8 cellular contexts compared by ENCODE assay signal in genomic region chr9:21392270-21392669, GRCh38. TPM values are rescaled to one million over a fixed set of nuclear protein-coding genes. Genes with fewer than 3 reads are reported as not detected.
A peak's percentile ranks its signal among the peaks of the same experiment; 100 is the strongest.
DNase-seq lines count a peak whose midpoint lies in the region; ATAC-seq and TF ChIP-seq lines count a peak whose summit lies in the region.

No MANE protein-coding gene starts in this region.

- DNase-seq in progenitor cell of endocrine pancreas (ENCODE audit: low spot score, unreplicated experiment), result no peak
- DNase-seq in GDM1 (lab: John Stamatoyannopoulos, UW), result no peak
- DNase-seq in NCI-H524 treated with DMSO at 0.1 percent for 48 hours (lab: John Stamatoyannopoulos, UW), result no peak
- no peak for DNase-seq in activated effector memory CD4-positive, alpha-beta T cell treated with anti-CD3 and anti-CD28 coated beads, Interleukin-2, amount 50 U/mL, for 16 hours

- no peaks in the 10 kb centered on the region for H3K9me3 Mint-ChIP-seq in activated T-helper 17 cell treated with anti-CD3 and anti-CD28 coated beads, Interleukin-2, amount 50 U/mL, for 72 hours
- H3K9me3 Mint-ChIP-seq in progenitor cell of endocrine pancreas (ENCODE audit: low read depth), result no peaks in the 10 kb centered on the region

- peak; percentile 83 for ATAC-seq in GM19395 (IDR thresholded peaks at IDR 0.05; ENCODE audit: unreplicated experiment)
- peak; percentile 93 for ATAC-seq in HG03342 (IDR thresholded peaks at IDR 0.05; ENCODE audit: unreplicated experiment)
- peak; percentile 28 for ATAC-seq in activated T-helper 17 cell treated with anti-CD3 and anti-CD28 coated beads, Interleukin-2, amount 50 U/mL, for 72 hours (replicated peaks)

- no peaks in the 10 kb centered on the region for H3K9me2 ChIP-seq in DOHH2 (replicated peaks; ENCODE audit: control insufficient read depth, low read length)

- peaks cover 49% of the 10 kb centered on the region for H3K27me3 ChIP-seq in DOHH2 (ENCODE audit: control insufficient read depth, low read length)

- H3K27ac ChIP-seq in DOHH2 (ENCODE audit: low read depth, low read length), result no peak overlapping the region

- H3K4me1 ChIP-seq in DOHH2 (ENCODE audit: control insufficient read depth, low read length), result peaks cover 5% of the 10 kb centered on the region; the same call in 1 of the 2 replicates

- H3K36me3 Mint-ChIP-seq in activated T-helper 17 cell treated with anti-CD3 and anti-CD28 coated beads, Interleukin-2, amount 50 U/mL, for 72 hours (ENCODE audit: low read depth), result no peaks in the 10 kb centered on the region
- no peaks in the 10 kb centered on the region for H3K36me3 Mint-ChIP-seq in progenitor cell of endocrine pancreas (ENCODE audit: insufficient read depth)

- H3K27ac Mint-ChIP-seq in activated T-helper 17 cell treated with anti-CD3 and anti-CD28 coated beads, Interleukin-2, amount 50 U/mL, for 72 hours, result no peak overlapping the region
- no peak overlapping the region for H3K27ac Mint-ChIP-seq in progenitor cell of endocrine pancreas

- TF ChIP-seq CTCF in DOHH2 (IDR thresholded peaks at IDR 0.05; ENCODE audit: low read depth, low read length, poor library complexity, severe bottlenecking), result peak; percentile 33
- peak; percentile 51 for TF ChIP-seq CTCF in progenitor cell of endocrine pancreas (IDR thresholded peaks at IDR 0.05; ENCODE audit: unreplicated experiment)

- H3K9me3 ChIP-seq in DOHH2 (ENCODE audit: control insufficient read depth, insufficient read depth, low read length), result no peaks in the 10 kb centered on the region

- H3K4me3 Mint-ChIP-seq in activated T-helper 17 cell treated with anti-CD3 and anti-CD28 coated beads, Interleukin-2, amount 50 U/mL, for 72 hours, result no peak overlapping the region
- no peak overlapping the region for H3K4me3 Mint-ChIP-seq in progenitor cell of endocrine pancreas (ENCODE audit: low read depth)

- H3K27me3 Mint-ChIP-seq in activated T-helper 17 cell treated with anti-CD3 and anti-CD28 coated beads, Interleukin-2, amount 50 U/mL, for 72 hours, result peaks cover 49% of the 10 kb centered on the region
- H3K27me3 Mint-ChIP-seq in progenitor cell of endocrine pancreas, result peaks cover 39% of the 10 kb centered on the region

- H3K36me3 ChIP-seq in DOHH2 (ENCODE audit: control insufficient read depth, low read length), result no peaks in the 10 kb centered on the region

- no peaks in the 10 kb centered on the region for H3K79me2 ChIP-seq in DOHH2 (ENCODE audit: control insufficient read depth, low read length)

- H3F3A ChIP-seq in DOHH2 (ENCODE audit: control insufficient read depth, insufficient read depth), result no peaks in the 10 kb centered on the region

- 0 out of 2 replicates have a peak, but pooled peaks cover 2% of the 10 kb centered on the region for H4K20me1 ChIP-seq in DOHH2 (ENCODE audit: control insufficient read depth, insufficient read depth, low read depth, low read length)

- H3K4me2 ChIP-seq in DOHH2 (ENCODE audit: low read length), result no peak overlapping the region

- no peak overlapping the region for H3K4me3 ChIP-seq in DOHH2 (ENCODE audit: low read length)

- peaks cover 6% of the 10 kb centered on the region for H3K4me1 Mint-ChIP-seq in activated T-helper 17 cell treated with anti-CD3 and anti-CD28 coated beads, Interleukin-2, amount 50 U/mL, for 72 hours
- H3K4me1 Mint-ChIP-seq in progenitor cell of endocrine pancreas (ENCODE audit: low read depth), result peaks cover 1% of the 10 kb centered on the region

RNA-seq across cellular contexts. Expression of gene IFNA2, which starts 7.1 kb away (rescaled TPM):
- not detected for total RNA-seq in activated T-helper 17 cell treated with anti-CD3 and anti-CD28 coated beads, Interleukin-2, amount 50 U/mL, for 72 hours
- total RNA-seq in progenitor cell of endocrine pancreas, result not detected in 2 replicates

RNA-seq across cellular contexts. Expression of gene IFNA8, which starts 16.6 kb away (rescaled TPM):
- total RNA-seq in activated T-helper 17 cell treated with anti-CD3 and anti-CD28 coated beads, Interleukin-2, amount 50 U/mL, for 72 hours, result not detected
- total RNA-seq in progenitor cell of endocrine pancreas, result not detected in 2 replicates

RNA-seq across cellular contexts. Expression of gene IFNA13, which starts 24.4 kb away (rescaled TPM):
- not detected for total RNA-seq in activated T-helper 17 cell treated with anti-CD3 and anti-CD28 coated beads, Interleukin-2, amount 50 U/mL, for 72 hours
- not detected in 2 replicates for total RNA-seq in progenitor cell of endocrine pancreas

RNA-seq across cellular contexts. Expression of gene IFNA6, which starts 41.6 kb away (rescaled TPM):
- not detected for total RNA-seq in activated T-helper 17 cell treated with anti-CD3 and anti-CD28 coated beads, Interleukin-2, amount 50 U/mL, for 72 hours
- total RNA-seq in progenitor cell of endocrine pancreas, result not detected in 2 replicates

RNA-seq across cellular contexts. Expression of gene IFNA1, which starts 48.0 kb away (rescaled TPM):
- total RNA-seq in activated T-helper 17 cell treated with anti-CD3 and anti-CD28 coated beads, Interleukin-2, amount 50 U/mL, for 72 hours, result not detected
- total RNA-seq in progenitor cell of endocrine pancreas, result not detected in 2 replicates

Comparison
In these comparisons a context has a peak if more than half of its experiments do, and no peak if none do; other contexts are left out.
1. ATAC-seq: peak in every context shown above with its lines; median percentile 93 in HG03342; 83 in GM19395; 28 in activated T-helper 17 cell treated with anti-CD3 and anti-CD28 coated beads, Interleukin-2, amount 50 U/mL, for 72 hours.